8 cellular contexts compared by ENCODE assay signal in the genomic region with DNA sequence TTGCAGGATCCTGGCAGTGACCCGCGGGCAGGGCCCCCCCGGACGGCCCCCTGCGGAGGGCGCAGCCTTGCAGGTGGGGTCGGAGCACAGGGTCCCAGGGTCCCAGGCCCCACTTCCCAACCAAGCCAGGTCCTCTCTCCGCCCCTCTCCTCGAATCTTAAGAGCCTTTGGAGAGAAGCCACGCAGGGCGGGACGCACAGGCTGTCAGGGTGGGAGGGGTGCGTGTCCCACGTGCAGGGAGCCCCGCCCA. TPM values are rescaled to one million over a fixed set of nuclear protein-coding genes. Genes with fewer than 3 reads are reported as not detected.
DNase-seq lines count a peak whose midpoint lies in the region; ATAC-seq and TF ChIP-seq lines count a peak whose summit lies in the region.

No MANE protein-coding gene starts in this region.

- no peak overlapping the region for H4K5ac ChIP-seq in IMR-90 (ENCODE audit: low read depth, low read length)

- DNase-seq in IMR-90 (peak; percentile 22), colonic mucosa (peak; percentile 89), mesenchymal stem cell (no peak), osteoblast (ENCODE audit: insufficient read length, low spot score, missing footprints) (no peak)

- H3K4me3 ChIP-seq in BLaER1 treated with 17β-estradiol and CSF1 and Interleukin-3, amounts not matched to agents 10 nM and 100 nM, result peak overlapping the region in 9 of 10 experiments; percentile 38 to 68 (median 48); a peak in 17 of 20 replicates
- H3K4me3 ChIP-seq in IMR-90 (ENCODE audit: insufficient read depth, low read depth, low read length) (no peak overlapping the region), colonic mucosa (peak overlapping the region; percentile 1), mesenchymal stem cell (ENCODE audit: insufficient read depth in 1 of 2, low read depth in 1 of 2, low read length in 2 of 2) (peak overlapping the region in 1 of 2 experiments; percentile 24), osteoblast (ENCODE audit: insufficient read depth, low read length) (no peak overlapping the region)

- no peak for TF ChIP-seq RAD21 in IMR-90 (IDR thresholded peaks at IDR 0.05; ENCODE audit: low read length)

- H3K14ac ChIP-seq in IMR-90 (replicated peaks; ENCODE audit: low read depth, low read length) (no peak overlapping the region), mesenchymal stem cell (ENCODE audit: low read length in 2 of 2) (no peak overlapping the region)

- CTCF ChIA-PET in IMR-90 (lab: Yijun Ruan, JAX), result interaction anchor here (1.2 kb wide), 1 partner anchor 159 kb away, joined by 3 read pairs; no protein-coding TSS in a partner anchor

- no peak overlapping the region for H2BK120ac ChIP-seq in IMR-90 (ENCODE audit: low read depth, low read length)
- no peak overlapping the region for H2BK120ac ChIP-seq in mesenchymal stem cell (ENCODE audit: low read depth, low read length)

- dilution Hi-C loops in IMR-90 (cut with HindIII; ENCODE audit: low sequenced_read_pairs, unreplicated experiment), result no loop called here

- no peak overlapping the region for H2AK5ac ChIP-seq in IMR-90 (ENCODE audit: low read depth, low read length)
- H2AK5ac ChIP-seq in mesenchymal stem cell (ENCODE audit: low read length, severe bottlenecking), result no peak overlapping the region

- H2BK5ac ChIP-seq in IMR-90 (ENCODE audit: low read depth, low read length, poor library complexity, severe bottlenecking) (no peak overlapping the region), mesenchymal stem cell (ENCODE audit: low read depth, low read length, poor library complexity, severe bottlenecking) (no peak overlapping the region)

- TF ChIP-seq CTCF in IMR-90 (conservative IDR thresholded peaks at IDR 0.05; ENCODE audit: low read depth, low read length) (no peak), colonic mucosa (IDR thresholded peaks at IDR 0.05) (no peak), osteoblast (IDR thresholded peaks at IDR 0.05; ENCODE audit: extremely low read depth, low read depth, low read length) (no peak)

- BruUV-seq in IMR-90 (replicated peaks; lab: Mats Ljungman, UMichigan), result no TSS peak

- H4K91ac ChIP-seq in IMR-90 (ENCODE audit: insufficient read depth, low read depth, low read length), result no peak overlapping the region
- H4K91ac ChIP-seq in mesenchymal stem cell (ENCODE audit: low read length), result peak overlapping the region; percentile 97

- POLR2A ChIA-PET in IMR-90 (lab: Charles Lee; ENCODE audit: unreplicated experiment), result no interaction called here

- no peak for TF ChIP-seq POLR2A in IMR-90 (IDR thresholded peaks at IDR 0.05; ENCODE audit: low read depth, low read length)

- H2BK15ac ChIP-seq in IMR-90 (ENCODE audit: low read depth, low read length) (no peak overlapping the region), mesenchymal stem cell (ENCODE audit: low read depth, poor library complexity, severe bottlenecking) (peak overlapping the region; percentile 37)

- H3K56ac ChIP-seq in IMR-90 (ENCODE audit: extremely low read depth, insufficient read depth, low read length), result no peak overlapping the region

- no peak overlapping the region for H2AK9ac ChIP-seq in IMR-90 (replicated peaks; ENCODE audit: low read depth, low read length, poor library complexity)

- in situ Hi-C loops in IMR-90 (cut with MboI; ENCODE audit: low sequenced_read_pairs), result no loop called here

- H3K18ac ChIP-seq in IMR-90 (ENCODE audit: low read depth, low read length) (no peak overlapping the region), mesenchymal stem cell (ENCODE audit: low read depth in 1 of 2, low read length in 2 of 2) (peak overlapping the region; percentile 52 to 76)

- no peaks in the 10 kb centered on the region for H3K9me1 ChIP-seq in IMR-90 (ENCODE audit: insufficient read depth, low read length)

- no peaks in the 10 kb centered on the region for H3K36me3 ChIP-seq in BLaER1 treated with 17β-estradiol and CSF1 and Interleukin-3, amounts not matched to agents 10 nM and 100 nM
- H3K36me3 ChIP-seq in IMR-90 (ENCODE audit: control insufficient read depth, insufficient read depth, low read length) (no peaks in the 10 kb centered on the region), colonic mucosa (no peaks in the 10 kb centered on the region), mesenchymal stem cell (ENCODE audit: control insufficient read depth in 1 of 2, insufficient read depth in 2 of 2, low read depth in 1 of 2, low read length in 2 of 2) (no peaks in the 10 kb centered on the region), osteoblast (ENCODE audit: insufficient read depth, low read length) (no peaks in the 10 kb centered on the region)

- H3K4me1 ChIP-seq in BLaER1 treated with 17β-estradiol and CSF1 and Interleukin-3, amounts not matched to agents 10 nM and 100 nM, result peaks cover 82 to 94% (median 87%) of the 10 kb centered on the region in 10 experiments
- H3K4me1 ChIP-seq in IMR-90 (ENCODE audit: control insufficient read depth, insufficient read depth, low read length) (peaks cover 4% of the 10 kb centered on the region; the same call in 1 of the 2 replicates), colonic mucosa (peaks cover 12% of the 10 kb centered on the region), mesenchymal stem cell (ENCODE audit: control insufficient read depth, insufficient read depth, low read depth, low read length) (peaks cover 33% of the 10 kb centered on the region), osteoblast (ENCODE audit: insufficient read depth, low read length) (no peaks in the 10 kb centered on the region)

- H2AFZ ChIP-seq in IMR-90 (replicated peaks; ENCODE audit: low read length, poor library complexity) (peak overlapping the region; percentile 79), mesenchymal stem cell (ENCODE audit: low read depth, low read length) (no peak overlapping the region), osteoblast (ENCODE audit: low read length) (no peak overlapping the region)

- H2BK12ac ChIP-seq in mesenchymal stem cell (ENCODE audit: low read length in 2 of 2), result peak overlapping the region in 1 of 2 experiments; percentile 45

- H4K8ac ChIP-seq in IMR-90 (ENCODE audit: low read depth in 2 of 2, low read length in 2 of 2), result no peak overlapping the region
- peak overlapping the region; percentile 19 for H4K8ac ChIP-seq in mesenchymal stem cell (ENCODE audit: low read length)

- H2BK20ac ChIP-seq in IMR-90 (ENCODE audit: low read depth, low read length), result no peak overlapping the region

- 0 out of 22 replicates have a peak, but pooled peaks cover 0 to 5% (median 0%) of the 10 kb centered on the region in 11 experiments for H3K9me3 ChIP-seq in BLaER1 treated with 17β-estradiol and CSF1 and Interleukin-3, amounts not matched to agents 10 nM and 100 nM (replicated peaks in 1 of 11)
- H3K9me3 ChIP-seq in IMR-90 (ENCODE audit: control insufficient read depth, insufficient read depth, low read length) (0 out of 2 replicates have a peak, but pooled peaks cover 2% of the 10 kb centered on the region), colonic mucosa (no peaks in the 10 kb centered on the region), mesenchymal stem cell (ENCODE audit: control insufficient read depth, low read length) (no peaks in the 10 kb centered on the region), osteoblast (ENCODE audit: low read depth, low read length) (no peaks in the 10 kb centered on the region)

- H3K4me2 ChIP-seq in BLaER1 treated with 17β-estradiol and CSF1 and Interleukin-3, amounts not matched to agents 10 nM and 100 nM, result peak overlapping the region; percentile 91 to 100 (median 98)
- H3K4me2 ChIP-seq in IMR-90 (ENCODE audit: low read depth, low read length) (peak overlapping the region; percentile 30; the same call in 1 of the 2 replicates), mesenchymal stem cell (ENCODE audit: low read length, poor library complexity, severe bottlenecking) (no peak overlapping the region), osteoblast (ENCODE audit: insufficient read depth, low read length) (no peak overlapping the region)

- intact Hi-C loops in IMR-90 (cut with micrococcal nuclease) (no loop called here), colonic mucosa (cut with DNase I) (no loop called here)

- no peaks in the 10 kb centered on the region for H3K79me2 ChIP-seq in osteoblast (ENCODE audit: insufficient read depth, low read length)

- WGBS in IMR-90 (ENCODE audit: extremely low coverage in 2 of 2, insufficient read length in 1 of 2), 2 experiments, result no CpG with 5 or more reads among the region's 15 CpGs
- WGBS in mesenchymal stem cell, result 20% methylated on average over 13 of the region's 15 CpGs

- H4K20me1 ChIP-seq in BLaER1 treated with 17β-estradiol and CSF1 and Interleukin-3, amounts not matched to agents 10 nM and 100 nM, result no peaks in the 10 kb centered on the region
- H4K20me1 ChIP-seq in IMR-90 (ENCODE audit: insufficient read depth, low read length) (no peaks in the 10 kb centered on the region), osteoblast (ENCODE audit: insufficient read depth, low read length) (no peaks in the 10 kb centered on the region)

- peaks cover 0 to 13% (median 12%) of the 10 kb centered on the region in 11 experiments; a peak in 12 of 22 replicates for H3K27me3 ChIP-seq in BLaER1 treated with 17β-estradiol and CSF1 and Interleukin-3, amounts not matched to agents 10 nM and 100 nM
- peaks cover 20% of the 10 kb centered on the region for H3K27me3 ChIP-seq in IMR-90 (ENCODE audit: control insufficient read depth, insufficient read depth, low read length)
- H3K27me3 ChIP-seq in colonic mucosa, result peaks cover 32% of the 10 kb centered on the region
- H3K27me3 ChIP-seq in mesenchymal stem cell (ENCODE audit: control insufficient read depth in 1 of 2, insufficient read depth in 1 of 2, low read length in 2 of 2), result peaks cover 0 to 58% of the 10 kb centered on the region in 2 experiments
- H3K27me3 ChIP-seq in osteoblast (ENCODE audit: insufficient read depth, low read length), result peaks cover 32% of the 10 kb centered on the region

- H3K4ac ChIP-seq in IMR-90 (ENCODE audit: low read depth, low read length) (no peak overlapping the region), mesenchymal stem cell (ENCODE audit: low read depth in 1 of 2, low read length in 2 of 2) (peak overlapping the region in 1 of 2 experiments; percentile 38)

- peak overlapping the region in 10 of 11 experiments; percentile 55 to 83 (median 78); a peak in 20 of 22 replicates for H3K9ac ChIP-seq in BLaER1 treated with 17β-estradiol and CSF1 and Interleukin-3, amounts not matched to agents 10 nM and 100 nM
- no peak overlapping the region for H3K9ac ChIP-seq in IMR-90 (ENCODE audit: low read depth, low read length)
- peak overlapping the region in 1 of 2 donors; percentile 47 for H3K9ac ChIP-seq in colonic mucosa (ENCODE audit: low read depth in 2 of 2, low read length in 2 of 2)
- no peak overlapping the region for H3K9ac ChIP-seq in mesenchymal stem cell (ENCODE audit: low read length)

- H3K23ac ChIP-seq in IMR-90 (ENCODE audit: low read depth, low read length) (no peak overlapping the region), mesenchymal stem cell (ENCODE audit: low read length in 2 of 2) (no peak overlapping the region)

- no peak for ATAC-seq in IMR-90 (ENCODE audit: low read depth)
- ATAC-seq in GM21390 (IDR thresholded peaks at IDR 0.05; ENCODE audit: unreplicated experiment), result no peak
- ATAC-seq in GM18502 (IDR thresholded peaks at IDR 0.05; ENCODE audit: poor library complexity, unreplicated experiment), result no peak
- no peak for ATAC-seq in HG03342 (IDR thresholded peaks at IDR 0.05; ENCODE audit: unreplicated experiment)

- H3K79me1 ChIP-seq in IMR-90 (ENCODE audit: low read depth in 1 of 2, low read length in 2 of 2) (no peaks in the 10 kb centered on the region), mesenchymal stem cell (replicated peaks; ENCODE audit: low read length, poor library complexity, severe bottlenecking) (no peaks in the 10 kb centered on the region)

- H3K27ac ChIP-seq in BLaER1 treated with 17β-estradiol and CSF1 and Interleukin-3, amounts not matched to agents 10 nM and 100 nM, result peak overlapping the region in 5 of 11 experiments; percentile 81 to 93 (median 88); a peak in 11 of 22 replicates
- H3K27ac ChIP-seq in IMR-90 (ENCODE audit: insufficient read depth, low read length), result no peak overlapping the region
- H3K27ac ChIP-seq in colonic mucosa, result peak overlapping the region; percentile 23
- no peak overlapping the region for H3K27ac ChIP-seq in mesenchymal stem cell (ENCODE audit: low read length, poor library complexity, severe bottlenecking)
- no peak overlapping the region for H3K27ac ChIP-seq in osteoblast (ENCODE audit: low read depth, low read length)

RNA-seq across cellular contexts. Expression of a gene that starts 18.4 kb away (rescaled TPM):
- 1.4 and 2.2 TPM in 2 replicates for total RNA-seq in IMR-90 (2012; rRNA removed)
- polyA plus RNA-seq in IMR-90 (2012; rRNA removed), result 10.4 and 16.4 TPM in 2 replicates
- polyA plus RNA-seq in IMR-90 (2012; cell fraction: cytosol; rRNA removed), result 9.6 and 22.1 TPM in 2 replicates
- polyA plus RNA-seq in IMR-90 (2012; cell fraction: nucleus; rRNA removed; ENCODE audit: low replicate concordance), result 7.1 and 18.2 TPM in 2 replicates
- 10 to 100 TPM; 17.3 to 28.4 TPM for total RNA-seq in colonic mucosa
- 29.0 TPM for polyA plus RNA-seq in mesenchymal stem cell (2013, experiment 1 of 2)
- polyA plus RNA-seq in mesenchymal stem cell (2013, experiment 2 of 2), result 30.0 TPM
- total RNA-seq in osteoblast, result 3.3 and 6.2 TPM in 2 replicates

RNA-seq across cellular contexts. Expression of a gene that starts 43.0 kb away (rescaled TPM):
- total RNA-seq in IMR-90 (2012; rRNA removed) (16.1 and 18.9 TPM in 2 replicates), colonic mucosa (100 to 1,000 TPM; 197 to 372 TPM), osteoblast (26.5 and 30.0 TPM in 2 replicates)
- 37.2 and 39.5 TPM in 2 replicates for polyA plus RNA-seq in IMR-90 (2012; rRNA removed)
- 22.2 and 63.1 TPM in 2 replicates for polyA plus RNA-seq in IMR-90 (2012; cell fraction: cytosol; rRNA removed)
- polyA plus RNA-seq in IMR-90 (2012; cell fraction: nucleus; rRNA removed; ENCODE audit: low replicate concordance), result 54.0 and 103 TPM in 2 replicates
- polyA plus RNA-seq in mesenchymal stem cell (2013, experiment 1 of 2), result 38.4 TPM
- polyA plus RNA-seq in mesenchymal stem cell (2013, experiment 2 of 2), result 36.4 TPM

Comparison
In these comparisons a context has a peak if more than half of its experiments do, and no peak if none do; other contexts are left out.
1. H3K4me2 ChIP-seq: peak in BLaER1 treated with 17β-estradiol and CSF1 and Interleukin-3, amounts not matched to agents 10 nM and 100 nM (11 of 11) and IMR-90 (single experiment); none in mesenchymal stem cell (single experiment) and osteoblast (single experiment).
2. H3K4me3 ChIP-seq: peak in BLaER1 treated with 17β-estradiol and CSF1 and Interleukin-3, amounts not matched to agents 10 nM and 100 nM (9 of 10) and colonic mucosa (single experiment); none in IMR-90 (single experiment) and osteoblast (single experiment).
3. H3K9ac ChIP-seq: peak in BLaER1 treated with 17β-estradiol and CSF1 and Interleukin-3, amounts not matched to agents 10 nM and 100 nM (10 of 11); none in IMR-90 (single experiment) and mesenchymal stem cell (single experiment).
4. DNase-seq: peak in IMR-90 (single experiment) and colonic mucosa (single experiment); none in mesenchymal stem cell (single experiment) and osteoblast (single experiment).